34 cellular contexts compared by ENCODE assay signal in genomic region chr1:103171041-103171590, GRCh38.
DNase-seq lines count a peak whose midpoint lies in the region; ATAC-seq, FAIRE-seq and TF ChIP-seq lines count a peak whose summit lies in the region.
"Had no signal": no experiment of that assay in that cellular context is flagged by ENCODE, and none has a peak within 500 bp of the region (broad histone marks: within the 10 kb centered on the region; RNA-seq: fewer than 3 reads in every experiment).

No MANE protein-coding gene starts in this region.

- H3K36me3 ChIP-seq in SK-N-MC (ENCODE audit: insufficient read depth, low read length) (no peaks in the 10 kb centered on the region), endodermal cell (ENCODE audit: control insufficient read depth, insufficient read depth, low read length) (no peaks in the 10 kb centered on the region), small intestine (ENCODE audit: control insufficient read depth in 2 of 2, insufficient read depth in 2 of 2, low read length in 2 of 2) (no peaks in the 10 kb centered on the region)
- H3K36me3 ChIP-seq: BLaER1, gastroesophageal sphincter, lower lobe of right lung, MG63, prostate gland, sigmoid colon, tibial nerve had no signal

- H3K4me1 Mint-ChIP-seq in HFFc6 (ENCODE audit: low read depth) (peaks cover 31% of the 10 kb centered on the region), endodermal cell (no peaks in the 10 kb centered on the region)
- H3K4me1 Mint-ChIP-seq: activated CD4-positive, alpha-beta T cell treated with anti-CD3 and anti-CD28 coated beads, Interleukin-2, amount 10 ng/mL, durations not matched to agents 7 days and 5 days; activated naive CD8-positive, alpha-beta T cell treated with anti-CD3 and anti-CD28 coated beads, Interleukin-2, amount 10 ng/mL, durations not matched to agents 7 days and 5 days; naive thymus-derived CD8-positive, alpha-beta T cell had no signal

- H3K4me3 ChIP-seq in AG10803 (ENCODE audit: low read length) (no peak overlapping the region), SK-N-MC (no peak overlapping the region), fibroblast of villous mesenchyme (ENCODE audit: low read depth, low read length) (no peak overlapping the region), endodermal cell (ENCODE audit: low read length) (no peak overlapping the region), small intestine (ENCODE audit: low read depth in 1 of 2, low read length in 2 of 2) (no peak overlapping the region)
- H3K4me3 ChIP-seq: BLaER1, gastroesophageal sphincter, lower lobe of right lung, MG63, prostate gland, sigmoid colon, tibial nerve had no signal

- TF ChIP-seq CTCF in AG10803 (conservative IDR thresholded peaks at IDR 0.05; ENCODE audit: low read length) (no peak), HFFc6 (IDR thresholded peaks at IDR 0.05) (no peak), fibroblast of villous mesenchyme (IDR thresholded peaks at IDR 0.05; ENCODE audit: insufficient read depth, low read depth, low read length) (no peak), endodermal cell (conservative IDR thresholded peaks at IDR 0.05) (no peak)

- no peak for ATAC-seq in HG03457 (IDR thresholded peaks at IDR 0.05; ENCODE audit: unreplicated experiment)
- ATAC-seq: esophagus mucosa; gastroesophageal sphincter; lower lobe of right lung; naive thymus-derived CD8-positive, alpha-beta T cell had no signal

- H3K27ac ChIP-seq in SK-N-MC (peak overlapping the region; percentile 44), endodermal cell (ENCODE audit: low read depth, low read length) (no peak overlapping the region), small intestine (ENCODE audit: low read depth in 1 of 2, low read length in 1 of 2) (no peak overlapping the region)
- H3K27ac ChIP-seq: BLaER1, gastroesophageal sphincter, lower lobe of right lung, prostate gland, sigmoid colon, tibial nerve had no signal

- peak; percentile 55 for DNase-seq in AG10803 (ENCODE audit: low read depth)
- peak; percentile 53 for DNase-seq in HFFc6
- no peak for DNase-seq in SK-N-MC (ENCODE audit: low read depth, low spot score)
- peak; percentile 56 for DNase-seq in fibroblast of villous mesenchyme (ENCODE audit: low read depth)
- no peak for DNase-seq in endodermal cell
- DNase-seq in activated CD4-positive, CD25-positive, alpha-beta regulatory T cell treated with anti-CD3 and anti-CD28 coated beads, Interleukin-2, amount 50 U/mL, for 72 hours, result no peak
- DNase-seq in small intestine, result no peak
- DNase-seq: ACHN; activated CD4-positive, alpha-beta T cell treated with anti-CD3 and anti-CD28 coated beads, Interleukin-2, amount 10 ng/mL, durations not matched to agents 7 days and 5 days; activated gamma-delta T cell; activated naive CD8-positive, alpha-beta T cell treated with anti-CD3 and anti-CD28 coated beads, Interleukin-2, amount 10 ng/mL, durations not matched to agents 7 days and 5 days; activated T-cell treated with anti-CD3 and anti-CD28 coated beads, Interleukin-2, amount 50 U/mL, for 24 hours; cortex of kidney; DMS153; KG1; lower lobe of right lung; MG63; naive thymus-derived CD8-positive, alpha-beta T cell; NCI-H146; NCI-H446 treated with DMSO at 0.1 percent for 48 hours; NCI-H774; nucleus accumbens; SHP77 treated with DMSO at 0.1 percent for 48 hours; sigmoid colon; stimulated activated CD4-positive, alpha-beta T cell treated with anti-CD3 and anti-CD28 coated beads, Interleukin-15, amount 100 ng/mL, for 24 hours; stimulated activated CD4-positive, alpha-beta T cell treated with anti-CD3 and anti-CD28 coated beads, Interleukin-4, amount 100 ng/mL, for 4 hours had no signal

- H3K27ac Mint-ChIP-seq in HFFc6 (peak overlapping the region; percentile 54; the same call in 1 of the 2 replicates), endodermal cell (no peak overlapping the region)
- H3K27ac Mint-ChIP-seq: activated CD4-positive, alpha-beta T cell treated with anti-CD3 and anti-CD28 coated beads, Interleukin-2, amount 10 ng/mL, durations not matched to agents 7 days and 5 days; activated naive CD8-positive, alpha-beta T cell treated with anti-CD3 and anti-CD28 coated beads, Interleukin-2, amount 10 ng/mL, durations not matched to agents 7 days and 5 days; activated T-cell treated with anti-CD3 and anti-CD28 coated beads, Interleukin-2, amount 50 U/mL, for 24 hours; naive thymus-derived CD8-positive, alpha-beta T cell had no signal

- no peak for FAIRE-seq in small intestine (lab: Jason Lieb, UNC)
- FAIRE-seq: HTR-8/SVneo, RCC 7860 had no signal

- 76% methylated on average over 1 of the region's 1 CpG; no CpG with 5 or more reads in 1 of the 2 experiments for WGBS in endodermal cell (ENCODE audit: insufficient coverage in 1 of 2, insufficient read length in 1 of 2), 2 experiments
- WGBS in small intestine, 3 donors, result 50 to 65% (median 64%) methylated on average over 1 of the region's 1 CpG

- H3K36me3 Mint-ChIP-seq in HFFc6 (ENCODE audit: low read depth) (peaks cover 5% of the 10 kb centered on the region), endodermal cell (ENCODE audit: low read depth) (no peaks in the 10 kb centered on the region)
- H3K36me3 Mint-ChIP-seq: activated naive CD8-positive, alpha-beta T cell treated with anti-CD3 and anti-CD28 coated beads, Interleukin-2, amount 10 ng/mL, durations not matched to agents 7 days and 5 days; naive thymus-derived CD8-positive, alpha-beta T cell had no signal

- no peaks in the 10 kb centered on the region for H3K27me3 ChIP-seq in endodermal cell (ENCODE audit: control insufficient read depth, insufficient read depth, low read length, poor library complexity, severe bottlenecking)
- H3K27me3 ChIP-seq in small intestine (ENCODE audit: control insufficient read depth in 2 of 2, insufficient read depth in 2 of 2, low read length in 2 of 2), result no peaks in the 10 kb centered on the region
- H3K27me3 ChIP-seq: BLaER1, gastroesophageal sphincter, MG63, sigmoid colon, tibial nerve had no signal

- H3K9ac ChIP-seq in SK-N-MC (ENCODE audit: insufficient read length) (no peak overlapping the region), endodermal cell (ENCODE audit: extremely low read depth, low read length, poor library complexity, severe bottlenecking) (no peak overlapping the region)
- H3K9ac ChIP-seq: BLaER1 had no signal

- H3K9me3 Mint-ChIP-seq in HFFc6 (peaks cover 7% of the 10 kb centered on the region), endodermal cell (no peaks in the 10 kb centered on the region)
- H3K9me3 Mint-ChIP-seq: activated CD4-positive, alpha-beta T cell treated with anti-CD3 and anti-CD28 coated beads, Interleukin-2, amount 10 ng/mL, durations not matched to agents 7 days and 5 days had no signal

- H3K4me1 ChIP-seq in endodermal cell (ENCODE audit: control insufficient read depth, insufficient read depth, low read length), result no peaks in the 10 kb centered on the region
- no peaks in the 10 kb centered on the region for H3K4me1 ChIP-seq in small intestine (ENCODE audit: control insufficient read depth in 2 of 2, insufficient read depth in 1 of 2, low read depth in 1 of 2, low read length in 1 of 2)
- H3K4me1 ChIP-seq: BLaER1, gastroesophageal sphincter, lower lobe of right lung, prostate gland, sigmoid colon, tibial nerve had no signal

- no peak overlapping the region for H3K4me3 Mint-ChIP-seq in HFFc6
- no peak overlapping the region for H3K4me3 Mint-ChIP-seq in endodermal cell
- H3K4me3 Mint-ChIP-seq: activated CD4-positive, alpha-beta T cell treated with anti-CD3 and anti-CD28 coated beads, Interleukin-2, amount 10 ng/mL, durations not matched to agents 7 days and 5 days; activated naive CD8-positive, alpha-beta T cell treated with anti-CD3 and anti-CD28 coated beads, Interleukin-2, amount 10 ng/mL, durations not matched to agents 7 days and 5 days; activated T-cell treated with anti-CD3 and anti-CD28 coated beads, Interleukin-2, amount 50 U/mL, for 24 hours; naive thymus-derived CD8-positive, alpha-beta T cell had no signal

- H3K9me3 ChIP-seq in SK-N-MC (ENCODE audit: low read depth, low read length) (no peaks in the 10 kb centered on the region), endodermal cell (ENCODE audit: control insufficient read depth, low read length) (no peaks in the 10 kb centered on the region), small intestine (ENCODE audit: control insufficient read depth, low read depth) (no peaks in the 10 kb centered on the region)
- H3K9me3 ChIP-seq: BLaER1, gastroesophageal sphincter, lower lobe of right lung, MG63, prostate gland, sigmoid colon, tibial nerve had no signal

- H3K27me3 Mint-ChIP-seq in HFFc6 (ENCODE audit: insufficient read depth), result no peaks in the 10 kb centered on the region
- H3K27me3 Mint-ChIP-seq in endodermal cell (ENCODE audit: insufficient read depth), result no peaks in the 10 kb centered on the region
- H3K27me3 Mint-ChIP-seq: activated CD4-positive, alpha-beta T cell treated with anti-CD3 and anti-CD28 coated beads, Interleukin-2, amount 10 ng/mL, durations not matched to agents 7 days and 5 days; activated naive CD8-positive, alpha-beta T cell treated with anti-CD3 and anti-CD28 coated beads, Interleukin-2, amount 10 ng/mL, durations not matched to agents 7 days and 5 days; activated T-cell treated with anti-CD3 and anti-CD28 coated beads, Interleukin-2, amount 50 U/mL, for 24 hours; naive thymus-derived CD8-positive, alpha-beta T cell had no signal

Comparison
In these comparisons a context has a peak if more than half of its experiments do, and no peak if none do; other contexts are left out.
1. DNase-seq: peak in AG10803 (single experiment), HFFc6 (single experiment) and fibroblast of villous mesenchyme (single experiment); none in SK-N-MC (single experiment), endodermal cell (single experiment), activated CD4-positive, CD25-positive, alpha-beta regulatory T cell treated with anti-CD3 and anti-CD28 coated beads, Interleukin-2, amount 50 U/mL, for 72 hours (single experiment) and small intestine (single experiment).